Comparison of ENCODE assay signal across 1 cellular context in genomic region chr10:25982107-25982506, GRCh38.
TF ChIP-seq lines count a peak whose summit lies in the region.

No MANE protein-coding gene starts in this region.

TF ChIP-seq in WTC11, 78 proteins besides CTCF, POLR2A, EP300 and RAD21 (continued from another document):
- no peak for TF ChIP-seq AR (CRISPR knock-in tag; IDR thresholded peaks at IDR 0.05)
